Comparison of ENCODE assay signal across 8 cellular contexts in the genomic region with DNA sequence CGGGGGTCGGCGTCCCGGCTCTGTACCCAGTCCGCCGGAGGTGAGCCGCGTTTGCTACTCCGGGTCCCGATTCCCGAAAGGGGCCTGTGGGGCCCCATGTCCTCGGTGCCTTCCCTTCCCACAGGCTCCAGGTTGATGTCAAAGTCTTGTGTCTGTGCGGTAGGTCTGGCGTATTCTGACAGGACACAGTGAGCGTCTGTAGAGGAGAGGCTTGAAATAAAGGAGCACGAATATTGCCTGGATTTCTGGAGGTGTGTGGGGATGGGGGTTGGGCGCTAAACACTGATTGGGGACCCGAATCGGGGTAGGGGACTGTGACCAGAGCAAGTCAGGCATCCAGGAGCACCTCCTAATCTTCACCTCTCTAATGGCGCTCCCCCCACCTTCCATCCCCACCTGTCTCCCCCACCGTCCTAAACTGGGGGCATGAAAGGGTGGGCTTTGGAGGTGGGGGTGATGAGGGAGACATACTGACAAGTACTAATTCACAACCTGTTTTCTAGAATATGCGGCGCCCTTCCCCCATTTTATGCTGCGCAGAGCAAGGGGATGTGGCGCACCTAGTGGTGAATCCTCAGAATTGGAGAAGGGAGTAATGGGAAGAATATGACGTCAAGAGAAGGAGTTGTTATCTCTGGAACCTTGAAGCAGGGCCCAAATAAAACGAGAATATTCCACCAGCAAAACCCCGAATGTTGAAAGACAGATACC. TPM values are rescaled to one million over a fixed set of nuclear protein-coding genes. Genes with fewer than 3 reads are reported as not detected.
DNase-seq lines count a peak whose midpoint lies in the region; ATAC-seq and TF ChIP-seq lines count a peak whose summit lies in the region.

No MANE protein-coding gene starts in this region.

- H3K36me3 Mint-ChIP-seq in activated CD4-positive, alpha-beta memory T cell treated with anti-CD3 and anti-CD28 coated beads for 36 hours: no peaks in the 10 kb centered on the region

- TF ChIP-seq EP300 in tibial nerve (IDR thresholded peaks at IDR 0.05): peak in 1 of 2 donors; percentile 53

- no peak overlapping the region for H3K27ac Mint-ChIP-seq in activated CD4-positive, alpha-beta memory T cell treated with anti-CD3 and anti-CD28 coated beads for 36 hours

- whole genome bisulfite sequencing in tibial nerve, 2 donors: 5 to 47% methylated on average over 13 to 28 of the region's 28 CpGs

- CTCF ChIA-PET in activated CD4-positive, alpha-beta memory T cell treated with anti-CD3 and anti-CD28 coated beads for 36 hours (lab: Charles Lee): no interaction called here

- H3K27ac ChIP-seq in tibial nerve: peak overlapping the region; percentile 65 to 88 (median 71)

- peaks cover 8% of the 10 kb centered on the region for H3K4me1 Mint-ChIP-seq in activated CD4-positive, alpha-beta memory T cell treated with anti-CD3 and anti-CD28 coated beads for 36 hours (ENCODE audit: low read depth)

- peak; percentile 15 to 38 for TF ChIP-seq POLR2A in tibial nerve (IDR thresholded peaks at IDR 0.05)

- peaks cover 10% of the 10 kb centered on the region for H3K27me3 Mint-ChIP-seq in activated CD4-positive, alpha-beta memory T cell treated with anti-CD3 and anti-CD28 coated beads for 36 hours

- peak overlapping the region; percentile 57 to 76 (median 66) for H3K4me3 ChIP-seq in tibial nerve

- peak overlapping the region; percentile 62 for H3K9ac ChIP-seq in ES-I3 (ENCODE audit: low read depth, low read length)

- ATAC-seq in esophagus mucosa: peak; percentile 66
- no peak for ATAC-seq in HG02623 (IDR thresholded peaks at IDR 0.05; ENCODE audit: unreplicated experiment)
- no peak for ATAC-seq in GM21723 (IDR thresholded peaks at IDR 0.05; ENCODE audit: unreplicated experiment)

- H3K36me3 ChIP-seq in ES-I3 (ENCODE audit: insufficient read depth, low read length): no peaks in the 10 kb centered on the region
- H3K36me3 ChIP-seq in tibial nerve: no peaks in the 10 kb centered on the region

- H3K9me3 Mint-ChIP-seq in activated CD4-positive, alpha-beta memory T cell treated with anti-CD3 and anti-CD28 coated beads for 36 hours: no peaks in the 10 kb centered on the region

- peak overlapping the region; percentile 72 for H3K4me3 Mint-ChIP-seq in activated CD4-positive, alpha-beta memory T cell treated with anti-CD3 and anti-CD28 coated beads for 36 hours

- intact Hi-C loops in activated CD4-positive, alpha-beta memory T cell treated with anti-CD3 and anti-CD28 coated beads for 36 hours (cut with micrococcal nuclease): loop anchor here (5.0 to 10.0 kb wide), 2 partner anchors 61 to 118 kb away; a partner anchor contains a TSS

- H3K9me3 ChIP-seq in ES-I3 (ENCODE audit: control insufficient read depth, insufficient read depth, low read length) (no peaks in the 10 kb centered on the region), tibial nerve (no peaks in the 10 kb centered on the region)

- peaks cover 0 to 8% of the 10 kb centered on the region in 2 donors for H3K27me3 ChIP-seq in tibial nerve

- POLR2A ChIA-PET in activated CD4-positive, alpha-beta memory T cell treated with anti-CD3 and anti-CD28 coated beads for 36 hours (lab: Charles Lee): no interaction called here

- H3K4me1 ChIP-seq in ES-I3 (ENCODE audit: insufficient read depth, low read length) (no peaks in the 10 kb centered on the region), tibial nerve (no peaks in the 10 kb centered on the region)

- DNase-seq in NCI-H1092 (lab: John Stamatoyannopoulos, UW) (peak; percentile 31), midbrain (lab: John Stamatoyannopoulos, UW) (peak; percentile 63), tibial nerve (ENCODE audit: low spot score in 2 of 2) (peak; percentile 34 to 60)
- DNase-seq in activated CD4-positive, alpha-beta memory T cell treated with anti-CD3 and anti-CD28 coated beads for 36 hours: peak; percentile 11

- TF ChIP-seq CTCF in tibial nerve (IDR thresholded peaks at IDR 0.05): peak; percentile 31 to 62 (median 50)

RNA-seq across cellular contexts. Expression of a gene that starts 0.9 kb away (rescaled TPM):
- total RNA-seq in activated CD4-positive, alpha-beta memory T cell treated with anti-CD3 and anti-CD28 coated beads for 36 hours: 1 to 10 TPM; 1.2 to 1.7 TPM
- total RNA-seq in esophagus mucosa (3.1 TPM), tibial nerve (1 to 10 TPM; 4.8 to 7.3 (median 6.5) TPM)

RNA-seq across cellular contexts. Expression of a gene that starts 7.4 kb away (rescaled TPM):
- total RNA-seq in activated CD4-positive, alpha-beta memory T cell treated with anti-CD3 and anti-CD28 coated beads for 36 hours: 1 to 10 TPM; 1.1 to 1.3 TPM
- total RNA-seq in esophagus mucosa: 1.8 TPM
- total RNA-seq in tibial nerve: 1 to 10 TPM; 2.5 to 7.0 (median 3.0) TPM

Comparison
In these comparisons a context has a peak if more than half of its experiments do, and no peak if none do; other contexts are left out.
1. DNase-seq: peak in every context shown above with its lines; median percentile 63 in midbrain; 47 in tibial nerve; 31 in NCI-H1092; 11 in activated CD4-positive, alpha-beta memory T cell treated with anti-CD3 and anti-CD28 coated beads for 36 hours.